1 cellular context compared by ENCODE assay signal in genomic region chr18:13551305-13551603, GRCh38.
TF ChIP-seq lines count a peak whose summit lies in the region.

No MANE protein-coding gene starts in this region.

TF ChIP-seq in GM23338, 12 proteins besides CTCF, POLR2A, EP300 and RAD21:
- TF ChIP-seq ZNF462 (CRISPR knock-in tag; IDR thresholded peaks at IDR 0.05) (no peak), ZNF331 (CRISPR knock-in tag; IDR thresholded peaks at IDR 0.05; ENCODE audit: low read depth) (no peak), POLR2AphosphoS5 (IDR thresholded peaks at IDR 0.05; ENCODE audit: low read depth) (no peak), NANOG (IDR thresholded peaks at IDR 0.05; ENCODE audit: borderline replicate concordance) (no peak), STAT1 (IDR thresholded peaks at IDR 0.05; ENCODE audit: unreplicated experiment) (no peak), CREB1 (CRISPR knock-in tag; IDR thresholded peaks at IDR 0.05; ENCODE audit: low read depth) (no peak), EZH2 (IDR thresholded peaks at IDR 0.05; ENCODE audit: low read depth, unreplicated experiment) (no peak), ETS1 (IDR thresholded peaks at IDR 0.05) (no peak), REST (IDR thresholded peaks at IDR 0.05; ENCODE audit: unreplicated experiment) (no peak), ZNF114 (CRISPR knock-in tag; IDR thresholded peaks at IDR 0.05) (no peak), JUNB (IDR thresholded peaks at IDR 0.05; ENCODE audit: unreplicated experiment) (no peak), EZH2phosphoT487 (IDR thresholded peaks at IDR 0.05; ENCODE audit: unreplicated experiment) (no peak)
